22 cellular contexts compared by ENCODE assay signal in genomic region chr10:4688168-4688567, GRCh38.
DNase-seq lines count a peak whose midpoint lies in the region; ATAC-seq, FAIRE-seq and TF ChIP-seq lines count a peak whose summit lies in the region.
"Had no signal": no experiment of that assay in that cellular context is flagged by ENCODE, and none has a peak within 500 bp of the region (broad histone marks: within the 10 kb centered on the region; RNA-seq: fewer than 3 reads in every experiment).

No MANE protein-coding gene starts in this region.

- no peak for DNase-seq in activated naive CD4-positive, alpha-beta T cell treated with anti-CD3 and anti-CD28 coated beads, Interleukin-2, amount 10 ng/mL, durations not matched to agents 7 days and 5 days
- DNase-seq in PC-3 = no peak
- no peak for DNase-seq in keratinocyte (ENCODE audit: low read depth, low spot score)
- DNase-seq in NOMO-1 (lab: John Stamatoyannopoulos, UW; ENCODE audit: unreplicated experiment in 2 of 2) = no peak
- DNase-seq in activated CD4-positive, alpha-beta T cell treated with anti-CD3 and anti-CD28 coated beads, Interleukin-2, amount 50 U/mL, for 1 hour = no peak
- DNase-seq in germinal center (ENCODE audit: low spot score) = no peak
- DNase-seq: CD8-positive, alpha-beta memory T cell; DMS53; EL; GF-D8; GOT3; HCEC 1CT; NCI-H1105 treated with DMSO at 0.1 percent for 48 hours; NCI-H2029 treated with DMSO at 0.1 percent for 48 hours; NCI-H2171; NCI-H524 treated with DMSO at 0.1 percent for 48 hours; SHP77 had no signal

- H2AFZ ChIP-seq in PC-3 (ENCODE audit: low read length) (no peak overlapping the region), keratinocyte (ENCODE audit: control insufficient read depth, low read length) (no peak overlapping the region)

- H3K27ac ChIP-seq in PC-3 (ENCODE audit: low read length) (peak overlapping the region; percentile 100), keratinocyte (ENCODE audit: control insufficient read depth, insufficient read depth, low read length) (peak overlapping the region; percentile 87)
- H3K27ac ChIP-seq: 22Rv1, KMS-11 had no signal

- POLR2A ChIA-PET in PC-3 (lab: Charles Lee; ENCODE audit: unreplicated experiment) = no interaction called here

- H3F3A ChIP-seq in PC-3 (ENCODE audit: low read length, unreplicated experiment) = peaks cover 7% of the 10 kb centered on the region

- H3K27me3 Mint-ChIP-seq in activated naive CD4-positive, alpha-beta T cell treated with anti-CD3 and anti-CD28 coated beads, Interleukin-2, amount 50 U/mL, for 24 hours = peaks cover 2% of the 10 kb centered on the region
- no peaks in the 10 kb centered on the region for H3K27me3 Mint-ChIP-seq in activated naive CD4-positive, alpha-beta T cell treated with anti-CD3 and anti-CD28 coated beads, Interleukin-2, amount 10 ng/mL, durations not matched to agents 7 days and 5 days
- H3K27me3 Mint-ChIP-seq in brain = no peaks in the 10 kb centered on the region

- H3K4me1 ChIP-seq in PC-3 (ENCODE audit: insufficient read depth, low read length) (peaks cover 71% of the 10 kb centered on the region), keratinocyte (ENCODE audit: control insufficient read depth, extremely low read depth, insufficient read depth, low read length) (peaks cover 61% of the 10 kb centered on the region)

- no peaks in the 10 kb centered on the region for H3K9me3 Mint-ChIP-seq in activated naive CD4-positive, alpha-beta T cell treated with anti-CD3 and anti-CD28 coated beads, Interleukin-2, amount 50 U/mL, for 24 hours
- no peaks in the 10 kb centered on the region for H3K9me3 Mint-ChIP-seq in activated naive CD4-positive, alpha-beta T cell treated with anti-CD3 and anti-CD28 coated beads, Interleukin-2, amount 10 ng/mL, durations not matched to agents 7 days and 5 days
- peaks cover 0 to 4% (median 0%) of the 10 kb centered on the region in 5 experiments for H3K9me3 Mint-ChIP-seq in brain
- H3K9me3 Mint-ChIP-seq: CD8-positive, alpha-beta memory T cell had no signal

- H3K9me1 ChIP-seq in keratinocyte (ENCODE audit: control insufficient read depth, extremely low read depth, insufficient read depth, low read length) = no peaks in the 10 kb centered on the region

- no peak overlapping the region for H3K4me2 ChIP-seq in PC-3 (ENCODE audit: low read length)
- no peak overlapping the region for H3K4me2 ChIP-seq in keratinocyte (ENCODE audit: control insufficient read depth, extremely low read depth, insufficient read depth, low read depth, low read length)
- H3K4me2 ChIP-seq: KMS-11 had no signal

- H3K4me3 Mint-ChIP-seq in activated naive CD4-positive, alpha-beta T cell treated with anti-CD3 and anti-CD28 coated beads, Interleukin-2, amount 50 U/mL, for 24 hours = no peak overlapping the region
- H3K4me3 Mint-ChIP-seq in activated naive CD4-positive, alpha-beta T cell treated with anti-CD3 and anti-CD28 coated beads, Interleukin-2, amount 10 ng/mL, durations not matched to agents 7 days and 5 days = no peak overlapping the region
- no peak overlapping the region for H3K4me3 Mint-ChIP-seq in brain
- H3K4me3 Mint-ChIP-seq: CD8-positive, alpha-beta memory T cell had no signal

- H3K36me3 ChIP-seq in PC-3 (ENCODE audit: low read depth, low read length) (no peaks in the 10 kb centered on the region), keratinocyte (ENCODE audit: control insufficient read depth in 2 of 2, extremely low read depth in 1 of 2, insufficient read depth in 2 of 2, low read length in 2 of 2) (no peaks in the 10 kb centered on the region)
- H3K36me3 ChIP-seq: BLaER1 treated with 17β-estradiol and CSF1 and Interleukin-3, amounts not matched to agents 10 nM and 100 nM had no signal

- H3K4me1 Mint-ChIP-seq in activated naive CD4-positive, alpha-beta T cell treated with anti-CD3 and anti-CD28 coated beads, Interleukin-2, amount 50 U/mL, for 24 hours = peaks cover 38% of the 10 kb centered on the region
- H3K4me1 Mint-ChIP-seq in activated naive CD4-positive, alpha-beta T cell treated with anti-CD3 and anti-CD28 coated beads, Interleukin-2, amount 10 ng/mL, durations not matched to agents 7 days and 5 days = no peaks in the 10 kb centered on the region
- H3K4me1 Mint-ChIP-seq in brain = peaks cover 16% of the 10 kb centered on the region
- H3K4me1 Mint-ChIP-seq: CD8-positive, alpha-beta memory T cell had no signal

- H3K9me2 ChIP-seq in PC-3 (replicated peaks; ENCODE audit: low read length) = no peaks in the 10 kb centered on the region

- H4K20me1 ChIP-seq in PC-3 (ENCODE audit: low read length) (no peaks in the 10 kb centered on the region), keratinocyte (ENCODE audit: control insufficient read depth, extremely low read depth, insufficient read depth, low read length) (no peaks in the 10 kb centered on the region)
- H4K20me1 ChIP-seq: BLaER1 treated with 17β-estradiol and CSF1 and Interleukin-3, amounts not matched to agents 10 nM and 100 nM had no signal

- dilution Hi-C loops in keratinocyte (cut with MboI; ENCODE audit: extremely low pct_ligation_motif_present, low sequenced_read_pairs) = no loop called here

- CTCF ChIA-PET in activated naive CD4-positive, alpha-beta T cell treated with anti-CD3 and anti-CD28 coated beads, Interleukin-2, amount 10 ng/mL, durations not matched to agents 7 days and 5 days (lab: Charles Lee) = no interaction called here
- CTCF ChIA-PET in PC-3 (lab: Charles Lee) = no interaction called here

- H3K9ac ChIP-seq in PC-3 (ENCODE audit: low read length) (peak overlapping the region; percentile 79; the same call in 1 of the 2 replicates), keratinocyte (ENCODE audit: control insufficient read depth, extremely low read depth, insufficient read depth, low read length) (no peak overlapping the region)
- H3K9ac ChIP-seq: BLaER1 treated with 17β-estradiol and CSF1 and Interleukin-3, amounts not matched to agents 10 nM and 100 nM; KMS-11 had no signal

- H3K4me3 ChIP-seq in PC-3 (ENCODE audit: low read length) (no peak overlapping the region), keratinocyte (ENCODE audit: control insufficient read depth in 2 of 3, extremely low read depth in 1 of 3, insufficient read depth in 2 of 3, low read depth in 1 of 3, low read length in 3 of 3) (no peak overlapping the region)
- H3K4me3 ChIP-seq: BLaER1 treated with 17β-estradiol and CSF1 and Interleukin-3, amounts not matched to agents 10 nM and 100 nM had no signal

- H3K27me3 ChIP-seq in PC-3 (ENCODE audit: low read length) = no peaks in the 10 kb centered on the region
- no peaks in the 10 kb centered on the region for H3K27me3 ChIP-seq in keratinocyte (ENCODE audit: control insufficient read depth, extremely low read depth, insufficient read depth, low read length)
- H3K27me3 ChIP-seq: BLaER1 treated with 17β-estradiol and CSF1 and Interleukin-3, amounts not matched to agents 10 nM and 100 nM had no signal

- no peaks in the 10 kb centered on the region for H3K36me3 Mint-ChIP-seq in activated naive CD4-positive, alpha-beta T cell treated with anti-CD3 and anti-CD28 coated beads, Interleukin-2, amount 50 U/mL, for 24 hours
- H3K36me3 Mint-ChIP-seq in activated naive CD4-positive, alpha-beta T cell treated with anti-CD3 and anti-CD28 coated beads, Interleukin-2, amount 10 ng/mL, durations not matched to agents 7 days and 5 days = no peaks in the 10 kb centered on the region
- H3K36me3 Mint-ChIP-seq in brain = no peaks in the 10 kb centered on the region
- H3K36me3 Mint-ChIP-seq: CD8-positive, alpha-beta memory T cell had no signal

- peak overlapping the region; percentile 96 for H3K27ac Mint-ChIP-seq in activated naive CD4-positive, alpha-beta T cell treated with anti-CD3 and anti-CD28 coated beads, Interleukin-2, amount 50 U/mL, for 24 hours
- no peak overlapping the region for H3K27ac Mint-ChIP-seq in activated naive CD4-positive, alpha-beta T cell treated with anti-CD3 and anti-CD28 coated beads, Interleukin-2, amount 10 ng/mL, durations not matched to agents 7 days and 5 days
- peak overlapping the region in 4 of 5 experiments; percentile 10 to 64 (median 39) for H3K27ac Mint-ChIP-seq in brain
- H3K27ac Mint-ChIP-seq: CD8-positive, alpha-beta memory T cell had no signal

- H3K9me3 ChIP-seq in PC-3 (ENCODE audit: low read length) = no peaks in the 10 kb centered on the region
- peaks cover 3% of the 10 kb centered on the region for H3K9me3 ChIP-seq in keratinocyte (ENCODE audit: control insufficient read depth, low read depth, low read length)
- H3K9me3 ChIP-seq: BLaER1 treated with 17β-estradiol and CSF1 and Interleukin-3, amounts not matched to agents 10 nM and 100 nM had no signal

- intact Hi-C loops in PC-3 (cut with micrococcal nuclease) = no loop called here

- no peak for ATAC-seq in PC-3

- no TSS peak for BruUV-seq in PC-3 (replicated peaks; lab: Mats Ljungman, UMichigan)

- FAIRE-seq in keratinocyte (lab: Jason Lieb, UNC) = no peak

- H3K79me2 ChIP-seq in PC-3 (ENCODE audit: low read length) (no peaks in the 10 kb centered on the region), keratinocyte (ENCODE audit: control insufficient read depth, insufficient read depth, low read length) (no peaks in the 10 kb centered on the region)

- TF ChIP-seq CTCF in PC-3 (conservative IDR thresholded peaks at IDR 0.05; ENCODE audit: low read depth, low read length) = no peak
- TF ChIP-seq CTCF in brain (conservative IDR thresholded peaks at IDR 0.05) = no peak
- no peak for TF ChIP-seq CTCF in keratinocyte (optimal IDR thresholded peaks at IDR 0.05 in 1 of 3, IDR thresholded peaks at IDR 0.05 in 1 of 3, conservative IDR thresholded peaks at IDR 0.05 in 1 of 3; ENCODE audit: extremely low read depth in 1 of 3, insufficient read depth in 2 of 3, low read length in 3 of 3)
